21 cellular contexts compared by ENCODE assay signal in genomic region chr5:138819065-138819464, GRCh38. TPM values are rescaled to one million over a fixed set of nuclear protein-coding genes. Genes with fewer than 3 reads are reported as not detected.
DNase-seq lines count a peak whose midpoint lies in the region; ATAC-seq and TF ChIP-seq lines count a peak whose summit lies in the region.
"Had no signal": no experiment of that assay in that cellular context is flagged by ENCODE, and none has a peak within 500 bp of the region (broad histone marks: within the 10 kb centered on the region; RNA-seq: fewer than 3 reads in every experiment).

No MANE protein-coding gene starts in this region.

- no peaks in the 10 kb centered on the region for H3K9me3 ChIP-seq in tibial artery
- H3K9me3 ChIP-seq: sigmoid colon, suprapubic skin had no signal

- H3K36me3 ChIP-seq in tibial artery, result peaks cover 0 to 10% (median 0%) of the 10 kb centered on the region in 3 donors

- no peak overlapping the region for H3K4me3 ChIP-seq in tibial artery
- H3K4me3 ChIP-seq: hepatocyte, sigmoid colon, suprapubic skin had no signal

- H3K36me3 Mint-ChIP-seq in natural killer cell treated with Interleukin-12 subunit alpha and Interleukin-12 subunit beta and Interleukin-15 and Interleukin-18, amount 100 ng/mL, for 72 hours, result no peaks in the 10 kb centered on the region

- TF ChIP-seq CTCF in tibial artery (IDR thresholded peaks at IDR 0.05), result no peak

- H3K9me3 Mint-ChIP-seq in natural killer cell treated with Interleukin-12 subunit alpha and Interleukin-12 subunit beta and Interleukin-15 and Interleukin-18, amount 100 ng/mL, for 72 hours, result no peaks in the 10 kb centered on the region
- H3K9me3 Mint-ChIP-seq: activated CD8-positive, alpha-beta T cell treated with anti-CD3 and anti-CD28 coated beads for 36 hours; activated T-cell treated with anti-CD3 and anti-CD28 coated beads, Interleukin-2, amount 50 U/mL, for 72 hours; IgD-negative memory B cell; T-cell had no signal

- peaks cover 0 to 78% (median 18%) of the 10 kb centered on the region in 4 donors for H3K4me1 ChIP-seq in tibial artery

- no peak overlapping the region for H3K27ac Mint-ChIP-seq in natural killer cell treated with Interleukin-12 subunit alpha and Interleukin-12 subunit beta and Interleukin-15 and Interleukin-18, amount 100 ng/mL, for 72 hours
- H3K27ac Mint-ChIP-seq: activated CD8-positive, alpha-beta T cell treated with anti-CD3 and anti-CD28 coated beads for 36 hours; activated naive CD8-positive, alpha-beta T cell; activated T-cell treated with anti-CD3 and anti-CD28 coated beads, Interleukin-2, amount 50 U/mL, for 72 hours; IgD-negative memory B cell; T-cell had no signal

- DNase-seq in NCI-H1694 treated with DMSO at 0.1 percent for 48 hours (lab: John Stamatoyannopoulos, UW), result peak; percentile 57
- peak; percentile 46 for DNase-seq in middle frontal gyrus (ENCODE audit: extremely low spot score, low spot score)
- no peak for DNase-seq in tibial artery
- no peak for DNase-seq in natural killer cell treated with Interleukin-12 subunit alpha and Interleukin-12 subunit beta and Interleukin-15 and Interleukin-18, amount 100 ng/mL, for 72 hours (ENCODE audit: low spot score)
- DNase-seq in MV-4-11 (lab: John Stamatoyannopoulos, UW), result no peak
- DNase-seq: activated CD8-positive, alpha-beta T cell treated with anti-CD3 and anti-CD28 coated beads for 36 hours; activated T-cell treated with anti-CD3 and anti-CD28 coated beads, Interleukin-2, amount 50 U/mL, for 72 hours; DMS153; effector CD8-positive, alpha-beta T cell; sigmoid colon; stimulated activated CD4-positive, alpha-beta T cell treated with anti-CD3 and anti-CD28 coated beads, Interleukin-4, amount 100 ng/mL, for 24 hours; T-cell had no signal

- no peaks in the 10 kb centered on the region for H3K27me3 Mint-ChIP-seq in natural killer cell treated with Interleukin-12 subunit alpha and Interleukin-12 subunit beta and Interleukin-15 and Interleukin-18, amount 100 ng/mL, for 72 hours
- H3K27me3 Mint-ChIP-seq: IgD-negative memory B cell had no signal

- H3K27ac ChIP-seq in angular gyrus (ENCODE audit: low read depth, low read length) (peak overlapping the region; percentile 42), tibial artery (peak overlapping the region; percentile 20 to 26)
- H3K27ac ChIP-seq: hepatocyte, RWPE1, sigmoid colon, suprapubic skin, VCaP had no signal

- ATAC-seq in natural killer cell treated with Interleukin-12 subunit alpha and Interleukin-12 subunit beta and Interleukin-15 and Interleukin-18, amount 100 ng/mL, for 72 hours, result no peak
- ATAC-seq in GM21786 (IDR thresholded peaks at IDR 0.05; ENCODE audit: unreplicated experiment), result no peak
- ATAC-seq: activated CD8-positive, alpha-beta T cell treated with anti-CD3 and anti-CD28 coated beads for 36 hours; activated T-cell treated with anti-CD3 and anti-CD28 coated beads, Interleukin-2, amount 50 U/mL, for 72 hours; T-cell had no signal

- no peaks in the 10 kb centered on the region for H3K27me3 ChIP-seq in tibial artery
- H3K27me3 ChIP-seq: hepatocyte, sigmoid colon, suprapubic skin had no signal

- no peak overlapping the region for H3K4me3 Mint-ChIP-seq in natural killer cell treated with Interleukin-12 subunit alpha and Interleukin-12 subunit beta and Interleukin-15 and Interleukin-18, amount 100 ng/mL, for 72 hours
- H3K4me3 Mint-ChIP-seq: activated CD8-positive, alpha-beta T cell treated with anti-CD3 and anti-CD28 coated beads for 36 hours; activated naive CD8-positive, alpha-beta T cell; activated T-cell treated with anti-CD3 and anti-CD28 coated beads, Interleukin-2, amount 50 U/mL, for 72 hours; IgD-negative memory B cell; T-cell had no signal

- intact Hi-C loops in tibial artery (cut with DNase I; ENCODE audit: low total_unique reads), result no loop called here

- H3K4me1 Mint-ChIP-seq in natural killer cell treated with Interleukin-12 subunit alpha and Interleukin-12 subunit beta and Interleukin-15 and Interleukin-18, amount 100 ng/mL, for 72 hours (ENCODE audit: low read depth in 2 of 2), result peaks cover 0 to 6% of the 10 kb centered on the region in 2 donors
- H3K4me1 Mint-ChIP-seq: IgD-negative memory B cell, T-cell had no signal

RNA-seq across cellular contexts. Expression of gene LRRTM2, which starts 56.1 kb away (rescaled TPM):
- total RNA-seq in natural killer cell treated with Interleukin-12 subunit alpha and Interleukin-12 subunit beta and Interleukin-15 and Interleukin-18, amount 100 ng/mL, for 72 hours, result under 1 TPM in 1 of 2 donors, not detected in 1; 0.73 TPM
- total RNA-seq: activated CD8-positive, alpha-beta T cell treated with anti-CD3 and anti-CD28 coated beads for 36 hours; bronchial epithelial cell had no signal

Comparison
In these comparisons a context has a peak if more than half of its experiments do, and no peak if none do; other contexts are left out.
1. DNase-seq: peak in NCI-H1694 treated with DMSO at 0.1 percent for 48 hours (single experiment) and middle frontal gyrus (single experiment); none in tibial artery (0 of 2), natural killer cell treated with Interleukin-12 subunit alpha and Interleukin-12 subunit beta and Interleukin-15 and Interleukin-18, amount 100 ng/mL, for 72 hours (single experiment) and MV-4-11 (single experiment).